In genomic region chr2:213010106-213010779, GRCh38 we compare ENCODE assay signal across 19 cellular contexts.
DNase-seq lines count a peak whose midpoint lies in the region; ATAC-seq, FAIRE-seq and TF ChIP-seq lines count a peak whose summit lies in the region.
"Had no signal": no experiment of that assay in that cellular context is flagged by ENCODE, and none has a peak within 500 bp of the region (broad histone marks: within the 10 kb centered on the region; RNA-seq: fewer than 3 reads in every experiment).

No MANE protein-coding gene starts in this region.

- no peaks in the 10 kb centered on the region for H4K20me1 ChIP-seq in GM23338 (replicated peaks; ENCODE audit: insufficient read depth)

- H3K9me2 ChIP-seq in GM23338 (ENCODE audit: insufficient read depth): no peaks in the 10 kb centered on the region

- CTCF ChIA-PET in A549 (lab: Yijun Ruan, JAX): no interaction called here

- TF ChIP-seq RAD21 in A549 (conservative IDR thresholded peaks at IDR 0.05 in 1 of 2, IDR thresholded peaks at IDR 0.05 in 1 of 2): no peak

- TF ChIP-seq POLR2A in A549 (IDR thresholded peaks at IDR 0.05; ENCODE audit: low read length): no peak

- no peaks in the 10 kb centered on the region for H3K9me3 ChIP-seq in A549
- H3K9me3 ChIP-seq: SJCRH30 had no signal

- H3F3A ChIP-seq in GM23338 (replicated peaks; ENCODE audit: low read depth): no peaks in the 10 kb centered on the region

- no peaks in the 10 kb centered on the region for H3K27me3 Mint-ChIP-seq in GM23338 (ENCODE audit: insufficient read depth, low read depth, poor library complexity)
- H3K27me3 Mint-ChIP-seq: CD8-positive, alpha-beta memory T cell; naive B cell had no signal

- H3K4me2 ChIP-seq in A549 (no peak overlapping the region), GM23338 (no peak overlapping the region)

- POLR2A ChIA-PET in A549 (lab: Yijun Ruan, JAX): no interaction called here

- H3K4me3 ChIP-seq in A549 (no peak overlapping the region), GM23338 (no peak overlapping the region)
- H3K4me3 ChIP-seq: SJCRH30 had no signal

- peaks cover 7% of the 10 kb centered on the region; the same call in 2 of the 3 replicates for H3K4me1 Mint-ChIP-seq in GM23338

- no peaks in the 10 kb centered on the region for H3K27me3 ChIP-seq in GM23338 (ENCODE audit: insufficient read depth)
- H3K27me3 ChIP-seq: SJCRH30 had no signal

- TF ChIP-seq CTCF in A549 (IDR thresholded peaks at IDR 0.05): no peak
- no peak for TF ChIP-seq CTCF in GM23338 (conservative IDR thresholded peaks at IDR 0.05; ENCODE audit: low read depth in 2 of 2)

- FAIRE-seq in A549 (lab: Jason Lieb, UNC): no peak
- FAIRE-seq: frontal cortex had no signal

- peak overlapping the region; percentile 51; the same call in 1 of the 2 replicates for H3K27ac Mint-ChIP-seq in GM23338
- H3K27ac Mint-ChIP-seq: naive B cell; T-helper 2 cell treated with Interferon-gamma antibody and Interleukin-4, amounts not matched to agents 5 μg/mL and 100 μg/mL, for 36 hours had no signal

- H3K36me3 Mint-ChIP-seq in GM23338 (ENCODE audit: low read depth): no peaks in the 10 kb centered on the region; the same call in 2 of the 3 replicates

- no peak for TF ChIP-seq EP300 in A549 (IDR thresholded peaks at IDR 0.05)

- H3K36me3 ChIP-seq in GM23338 (ENCODE audit: insufficient read depth): no peaks in the 10 kb centered on the region
- H3K36me3 ChIP-seq: SJCRH30 had no signal

- DNase-seq in A549 (ENCODE audit: low read depth in 1 of 2, low spot score in 1 of 2) (no peak), GM23338 (ENCODE audit: low spot score) (no peak), iPS-NIHi11 (ENCODE audit: low spot score) (no peak), DMS153 (lab: John Stamatoyannopoulos, UW) (no peak), NCI-H2029 (lab: John Stamatoyannopoulos, UW) (no peak), NCI-H748 (lab: John Stamatoyannopoulos, UW; ENCODE audit: unreplicated experiment) (no peak)
- DNase-seq: activated CD4-positive, alpha-beta T cell treated with anti-CD3 and anti-CD28 coated beads for 48 hours; activated T-cell treated with anti-CD3 and anti-CD28 coated beads, Interleukin-2, amount 50 U/mL, for 72 hours; amygdala; CD8-positive, alpha-beta memory T cell; H7; naive B cell; NCI-H146; SJCRH30; stimulated activated CD4-positive, alpha-beta T cell treated with anti-CD3 and anti-CD28 coated beads, Interleukin-15, amount 100 ng/mL, for 24 hours had no signal

- 35% methylated on average over 1 of the region's 1 CpG for WGBS in A549 (ENCODE audit: missing lambda C conversion rate)

- no peaks in the 10 kb centered on the region for H3K79me2 ChIP-seq in GM23338 (replicated peaks; ENCODE audit: insufficient read depth)

- no peak overlapping the region for H3K27ac ChIP-seq in A549
- H3K27ac ChIP-seq in GM23338 (ENCODE audit: low read depth): no peak overlapping the region
- H3K27ac ChIP-seq: SJCRH30 had no signal

- no peak overlapping the region for H3K4me3 Mint-ChIP-seq in GM23338
- H3K4me3 Mint-ChIP-seq: activated T-cell treated with anti-CD3 and anti-CD28 coated beads, Interleukin-2, amount 50 U/mL, for 72 hours; CD8-positive, alpha-beta memory T cell; T-helper 2 cell treated with Interferon-gamma antibody and Interleukin-4, amounts not matched to agents 5 μg/mL and 100 μg/mL, for 36 hours had no signal

- H2AFZ ChIP-seq in GM23338: no peak overlapping the region

- ATAC-seq in A549: no peak
- ATAC-seq in GM18511 (IDR thresholded peaks at IDR 0.05; ENCODE audit: unreplicated experiment): peak; percentile 65
- ATAC-seq in GM23338: no peak
- ATAC-seq in HG03460 (IDR thresholded peaks at IDR 0.05; ENCODE audit: unreplicated experiment): peak; percentile 42

- no peaks in the 10 kb centered on the region for H3K9me3 Mint-ChIP-seq in GM23338
- H3K9me3 Mint-ChIP-seq: naive B cell; T-helper 2 cell treated with Interferon-gamma antibody and Interleukin-4, amounts not matched to agents 5 μg/mL and 100 μg/mL, for 36 hours had no signal

- H3K4me1 ChIP-seq in A549 (no peaks in the 10 kb centered on the region), GM23338 (ENCODE audit: insufficient read depth) (peaks cover 3% of the 10 kb centered on the region; the same call in 1 of the 2 replicates)
- H3K4me1 ChIP-seq: SJCRH30 had no signal

TF ChIP-seq in A549, 52 proteins besides CTCF, POLR2A, EP300 and RAD21:
- TF ChIP-seq FOSL2 (IDR thresholded peaks at IDR 0.05) (no peak), FOSL2 (CRISPR knock-in tag; IDR thresholded peaks at IDR 0.05) (peak; percentile 30; the same call in 1 of the 2 replicates), GATA3 (IDR thresholded peaks at IDR 0.05; ENCODE audit: borderline replicate concordance) (no peak), PHF8 (IDR thresholded peaks at IDR 0.05; ENCODE audit: borderline replicate concordance, low read depth) (no peak)

TF ChIP-seq in GM23338, 12 proteins besides CTCF, POLR2A, EP300 and RAD21 (continues in another document):
- TF ChIP-seq CREB1 (CRISPR knock-in tag; IDR thresholded peaks at IDR 0.05; ENCODE audit: low read depth): no peak
- no peak for TF ChIP-seq EZH2phosphoT487 (IDR thresholded peaks at IDR 0.05; ENCODE audit: unreplicated experiment)
- no peak for TF ChIP-seq EZH2 (IDR thresholded peaks at IDR 0.05; ENCODE audit: low read depth, unreplicated experiment)
- no peak for TF ChIP-seq POLR2AphosphoS5 (IDR thresholded peaks at IDR 0.05; ENCODE audit: low read depth)
- no peak for TF ChIP-seq REST (IDR thresholded peaks at IDR 0.05; ENCODE audit: unreplicated experiment)
- TF ChIP-seq NANOG (IDR thresholded peaks at IDR 0.05; ENCODE audit: borderline replicate concordance): no peak
- TF ChIP-seq ZNF331 (CRISPR knock-in tag; IDR thresholded peaks at IDR 0.05; ENCODE audit: low read depth): no peak
- TF ChIP-seq ZNF114 (CRISPR knock-in tag; IDR thresholded peaks at IDR 0.05): no peak

Comparison
In these comparisons a context has a peak if more than half of its experiments do, and no peak if none do; other contexts are left out.
1. ATAC-seq: peak in GM18511 (single experiment) and HG03460 (single experiment); none in A549 (0 of 2) and GM23338 (single experiment).